Comparison of ENCODE assay signal across 8 cellular contexts in the genomic region with DNA sequence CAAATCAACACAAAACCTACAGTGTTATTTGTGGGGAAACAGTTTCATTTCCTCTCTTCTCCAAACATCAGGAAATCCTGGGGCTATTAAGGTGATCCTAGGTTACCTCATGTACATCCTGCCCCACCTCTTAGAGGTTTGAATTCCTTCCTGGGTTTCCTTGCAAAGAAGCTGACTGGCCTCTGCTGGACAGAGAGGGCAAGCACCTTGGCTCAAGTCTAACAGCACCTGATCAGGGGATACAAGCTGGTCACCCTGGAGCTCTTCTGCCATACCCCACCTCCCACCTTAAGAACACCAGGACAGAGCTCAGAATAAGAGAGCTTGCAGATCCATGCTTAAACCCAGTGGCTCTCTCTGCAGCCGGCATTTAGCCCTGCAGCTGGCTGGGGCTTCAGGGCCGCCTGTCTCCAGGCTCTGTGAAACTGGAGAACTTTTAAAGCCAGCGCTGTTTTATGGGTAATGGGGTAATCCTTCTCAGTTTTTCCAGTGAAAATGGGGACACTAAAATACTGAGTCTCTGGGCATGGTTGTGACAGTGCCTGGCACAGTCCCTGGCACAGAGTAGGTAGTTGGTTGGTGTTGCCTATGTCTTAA.
A peak's percentile ranks its signal among the peaks of the same experiment; 100 is the strongest.
DNase-seq lines count a peak whose midpoint lies in the region; ATAC-seq lines count a peak whose summit lies in the region.

No MANE protein-coding gene starts in this region.

- peak overlapping the region; percentile 61 for H3K4me3 ChIP-seq in ectodermal cell (ENCODE audit: insufficient read depth, low read depth, low read length)

- no peak for ATAC-seq in HG02870 (IDR thresholded peaks at IDR 0.05; ENCODE audit: unreplicated experiment)
- no peak for ATAC-seq in HG03139 (IDR thresholded peaks at IDR 0.05; ENCODE audit: unreplicated experiment)

- DNase-seq in ELF-1 (ENCODE audit: low read depth, low spot score) = peak; percentile 80
- peak; percentile 68 for DNase-seq in NCI-H146 treated with DMSO at 0.1 percent for 48 hours (lab: John Stamatoyannopoulos, UW; ENCODE audit: unreplicated experiment)
- DNase-seq in medulla oblongata (ENCODE audit: extremely low spot score) = peak; percentile 26
- no peak for DNase-seq in occipital lobe (lab: John Stamatoyannopoulos, UW)
- no peak for DNase-seq in SKM-1 treated with dmso at 0.1 percent for 144 hours (lab: John Stamatoyannopoulos, UW; ENCODE audit: unreplicated experiment)

- H3K27me3 ChIP-seq in ectodermal cell (ENCODE audit: control insufficient read depth, insufficient read depth, low read length, poor library complexity, severe bottlenecking) = no peaks in the 10 kb centered on the region

- no peaks in the 10 kb centered on the region for H3K9me3 ChIP-seq in ectodermal cell (ENCODE audit: control insufficient read depth, low read length)

- H3K36me3 ChIP-seq in ectodermal cell (ENCODE audit: control insufficient read depth, insufficient read depth, low read length) = no peaks in the 10 kb centered on the region

- peaks cover 47% of the 10 kb centered on the region for H3K4me1 ChIP-seq in ectodermal cell (ENCODE audit: control insufficient read depth, insufficient read depth, low read length)

- WGBS in ectodermal cell, 2 experiments = 40 to 47% methylated on average over 3 of the region's 3 CpGs

- no peak overlapping the region for H3K27ac ChIP-seq in ectodermal cell (ENCODE audit: insufficient read depth, low read depth, low read length, poor library complexity, severe bottlenecking)

Comparison
In these comparisons a context has a peak if more than half of its experiments do, and no peak if none do; other contexts are left out.
1. DNase-seq: peak in ELF-1 (single experiment), NCI-H146 treated with DMSO at 0.1 percent for 48 hours (single experiment) and medulla oblongata (single experiment); none in occipital lobe (single experiment) and SKM-1 treated with dmso at 0.1 percent for 144 hours (single experiment).